ENCODE assay signal across 8 cellular contexts in the genomic region with DNA sequence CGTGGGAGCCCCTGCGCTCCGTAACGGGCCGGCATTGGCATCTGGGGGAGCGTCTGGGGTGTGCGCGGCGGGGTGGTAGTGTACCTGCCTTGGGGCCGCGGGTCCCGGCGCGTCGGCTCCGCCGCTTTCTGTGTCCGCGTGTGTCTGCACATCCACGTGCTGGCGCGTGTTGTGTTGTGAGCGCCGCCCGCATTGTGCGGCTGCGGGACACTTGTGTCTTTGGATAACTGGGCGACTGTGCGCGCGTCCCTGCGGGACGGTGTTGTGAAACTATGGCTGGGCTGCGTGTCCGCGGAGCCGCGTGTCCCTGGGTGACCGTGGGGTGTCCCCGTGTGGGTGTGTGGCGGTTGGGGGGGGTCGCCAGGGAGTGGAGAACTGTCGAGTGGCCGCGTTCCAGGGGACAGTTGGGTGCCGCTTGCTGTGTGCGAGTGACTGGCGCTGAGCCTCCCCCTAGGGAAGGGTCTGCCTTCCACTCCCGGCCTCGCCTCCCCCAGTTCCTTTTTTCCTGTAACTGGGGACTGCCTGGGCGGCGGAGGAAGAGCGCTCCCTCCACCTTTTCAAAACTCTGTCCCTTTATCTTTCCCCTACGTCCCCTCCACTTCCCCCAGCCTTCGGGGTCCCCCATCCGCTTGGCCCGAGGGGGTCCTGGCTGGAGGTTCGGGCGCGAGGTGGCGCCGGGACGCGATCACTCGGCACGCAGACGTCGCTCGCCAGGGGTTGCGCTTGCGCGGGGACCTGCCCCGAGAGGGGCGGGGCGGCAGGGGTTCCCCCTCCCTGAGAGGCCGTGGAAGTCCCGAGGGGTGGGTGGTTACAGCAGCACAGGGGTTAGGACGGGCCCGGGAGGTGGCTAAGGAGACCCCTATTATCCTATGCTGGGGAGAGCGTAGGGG. TPM values are rescaled to one million over a fixed set of nuclear protein-coding genes. Genes with fewer than 3 reads are reported as not detected.
DNase-seq lines count a peak whose midpoint lies in the region; ATAC-seq and TF ChIP-seq lines count a peak whose summit lies in the region.

No MANE protein-coding gene starts in this region.

- no peaks in the 10 kb centered on the region for H4K20me1 ChIP-seq in fibroblast of lung (ENCODE audit: control insufficient read depth, extremely low read depth, insufficient read depth, low read length)

- DNase-seq in GM13977 (ENCODE audit: low spot score) (peak; percentile 87), NCI-H69 (lab: John Stamatoyannopoulos, UW) (peak; percentile 69), fibroblast of lung (ENCODE audit: low read depth in 2 of 2) (peak in 1 of 2 donors; percentile 51), substantia nigra (lab: John Stamatoyannopoulos, UW) (peak in 48 of 49 donors; percentile 23 to 86 (median 73))
- DNase-seq in activated T-cell treated with anti-CD3 and anti-CD28 coated beads, Interleukin-2, amount 50 U/mL, for 48 hours, result peak; percentile 81 to 85

- H3K4me1 ChIP-seq in fibroblast of lung (ENCODE audit: control insufficient read depth, extremely low read depth, insufficient read depth, low read length), result peaks cover 22% of the 10 kb centered on the region
- H3K4me1 ChIP-seq in neuron (ENCODE audit: insufficient read depth, low read length), result peaks cover 19% of the 10 kb centered on the region

- no peak overlapping the region for H2AFZ ChIP-seq in fibroblast of lung (ENCODE audit: low read length)
- peak overlapping the region; percentile 32 for H2AFZ ChIP-seq in neuron (ENCODE audit: low read depth, low read length)

- H3K9ac ChIP-seq in fibroblast of lung (ENCODE audit: insufficient read depth, low read length), result peak overlapping the region; percentile 48

- TF ChIP-seq CTCF in GM13977 (IDR thresholded peaks at IDR 0.05; ENCODE audit: extremely low read depth, insufficient read depth, missing control alignments) (peak; percentile 45), fibroblast of lung (conservative IDR thresholded peaks at IDR 0.05 in 1 of 2, IDR thresholded peaks at IDR 0.05 in 1 of 2; ENCODE audit: low read depth in 1 of 2, low read length in 2 of 2) (peak in 1 of 2 donors; percentile 2)

- H3K4me3 ChIP-seq in fibroblast of lung (replicated peaks in 1 of 4; ENCODE audit: control extremely low read depth in 1 of 4, insufficient read depth in 1 of 4, low read depth in 3 of 4, low read length in 4 of 4), result peak overlapping the region; percentile 54 to 76 (median 64)
- peak overlapping the region; percentile 37 for H3K4me3 ChIP-seq in neuron (ENCODE audit: low read length)

- H3K27me3 ChIP-seq in fibroblast of lung (ENCODE audit: control insufficient read depth, insufficient read depth, low read length) (no peaks in the 10 kb centered on the region), neuron (ENCODE audit: insufficient read depth, low read length) (peaks cover 79% of the 10 kb centered on the region)

- in situ Hi-C loops in GM13977 (cut with MboI; ENCODE audit: low pct_unique_long_range_greater_than_20kb, low sequenced_read_pairs, unreplicated experiment), result no loop called here

- peaks cover 38% of the 10 kb centered on the region for H3K79me2 ChIP-seq in fibroblast of lung (ENCODE audit: control insufficient read depth, insufficient read depth, low read length)

- H3K9me3 ChIP-seq in fibroblast of lung (ENCODE audit: control insufficient read depth, insufficient read depth, low read depth, low read length) (no peaks in the 10 kb centered on the region), neuron (ENCODE audit: low read length) (no peaks in the 10 kb centered on the region)

- H3K4me2 ChIP-seq in fibroblast of lung (ENCODE audit: extremely low read depth, insufficient read depth, low read length), result peak overlapping the region; percentile 95

- H3K36me3 ChIP-seq in fibroblast of lung (ENCODE audit: control insufficient read depth, insufficient read depth, low read length) (no peaks in the 10 kb centered on the region), neuron (ENCODE audit: insufficient read depth, low read length) (no peaks in the 10 kb centered on the region)

- H3K27ac ChIP-seq in fibroblast of lung (ENCODE audit: insufficient read depth, low read length) (peak overlapping the region; percentile 34), substantia nigra (ENCODE audit: low read depth, low read length, poor library complexity, severe bottlenecking) (peak overlapping the region; percentile 92)

- no peak for ATAC-seq in GM21786 (IDR thresholded peaks at IDR 0.05; ENCODE audit: unreplicated experiment)
- ATAC-seq in GM19455 (IDR thresholded peaks at IDR 0.05; ENCODE audit: unreplicated experiment), result no peak

RNA-seq across cellular contexts. Expression of gene NFIC, which starts 5.6 kb away (rescaled TPM):
- 34.9 and 66.4 TPM in 2 replicates for total RNA-seq in fibroblast of lung
- polyA plus RNA-seq in fibroblast of lung, result 7.9 and 16.6 TPM in 2 replicates
- 89.7 and 117 TPM in 2 replicates for polyA plus RNA-seq in fibroblast of lung (2012)
- polyA minus RNA-seq in fibroblast of lung (ENCODE audit: low replicate concordance), result 101 and 159 TPM in 2 replicates
